1 cellular context compared by ENCODE assay signal in the genomic region with DNA sequence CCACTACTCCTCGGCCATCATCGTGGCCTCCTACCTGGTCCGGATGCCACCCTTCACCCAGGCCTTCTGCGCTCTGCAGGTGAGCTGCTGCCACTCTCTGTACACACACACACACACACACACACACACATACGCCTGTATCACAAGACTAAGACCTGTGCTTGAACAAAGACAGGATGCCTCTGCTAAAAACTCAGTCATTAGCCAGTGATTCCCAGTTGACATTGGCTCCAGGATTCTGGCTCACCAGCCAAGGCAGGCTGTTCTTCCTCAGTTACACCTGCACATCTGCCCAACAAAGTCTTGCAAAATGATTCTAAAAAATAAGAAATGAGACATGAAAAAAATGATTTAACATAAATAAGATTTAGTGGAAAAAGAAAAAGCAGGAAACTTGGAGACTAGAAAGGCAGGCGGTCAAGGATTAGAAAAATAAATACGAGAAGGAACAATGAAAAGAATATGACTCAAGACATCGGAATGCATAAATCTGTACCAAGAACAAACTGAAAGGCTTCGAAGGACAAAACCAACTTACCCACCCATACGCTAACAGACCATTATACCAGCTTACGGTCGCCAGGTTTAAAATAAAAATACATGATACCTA.
TF ChIP-seq lines count a peak whose summit lies in the region.

No MANE protein-coding gene starts in this region.

TF ChIP-seq in H1, 55 proteins besides CTCF, POLR2A, EP300 and RAD21 (continued from another document):
- no peak for TF ChIP-seq TBP (IDR thresholded peaks at IDR 0.05; ENCODE audit: low read depth, low read length)
- TF ChIP-seq SIX5 (IDR thresholded peaks at IDR 0.05; ENCODE audit: low read depth, low read length), result no peak
- no peak for TF ChIP-seq CHD1 (IDR thresholded peaks at IDR 0.05; ENCODE audit: low read depth, low read length)
- TF ChIP-seq HDAC2 (IDR thresholded peaks at IDR 0.05; ENCODE audit: borderline replicate concordance in 1 of 2, low read depth in 2 of 2, low read length in 2 of 2), result no peak
- TF ChIP-seq CEBPB (IDR thresholded peaks at IDR 0.05; ENCODE audit: low read depth, low read length), result no peak
- no peak for TF ChIP-seq SP4 (IDR thresholded peaks at IDR 0.05; ENCODE audit: low read length)
- no peak for TF ChIP-seq PHF8 (conservative IDR thresholded peaks at IDR 0.05; ENCODE audit: low read depth, low read length)
- no peak for TF ChIP-seq KDM4A (IDR thresholded peaks at IDR 0.05; ENCODE audit: low read depth, low read length, severe bottlenecking)
- TF ChIP-seq, protein P1, sequence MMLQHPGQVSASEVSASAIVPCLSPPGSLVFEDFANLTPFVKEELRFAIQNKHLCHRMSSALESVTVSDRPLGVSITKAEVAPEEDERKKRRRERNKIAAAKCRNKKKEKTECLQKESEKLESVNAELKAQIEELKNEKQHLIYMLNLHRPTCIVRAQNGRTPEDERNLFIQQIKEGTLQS (IDR thresholded peaks at IDR 0.05; ENCODE audit: insufficient read depth, low read depth, low read length), result no peak
- no peak for TF ChIP-seq TCF12 (IDR thresholded peaks at IDR 0.05; ENCODE audit: low read depth, low read length)
- no peak for TF ChIP-seq CTBP2 (IDR thresholded peaks at IDR 0.05; ENCODE audit: borderline replicate concordance, insufficient read depth, insufficient read length, low read length)
- no peak for TF ChIP-seq BCL11A (IDR thresholded peaks at IDR 0.05; ENCODE audit: low read depth in 2 of 2, low read length in 2 of 2)
- TF ChIP-seq ASH2L (IDR thresholded peaks at IDR 0.05; ENCODE audit: low read length), result no peak
- no peak for TF ChIP-seq NRF1 (IDR thresholded peaks at IDR 0.05; ENCODE audit: low read depth, low read length)
- no peak for TF ChIP-seq GABPA (IDR thresholded peaks at IDR 0.05; ENCODE audit: borderline replicate concordance, insufficient read depth, low read length)
TF ChIP-seq in H1: peak in this region for 0.
